Comparison of ENCODE assay signal across 1 cellular context in the genomic region with DNA sequence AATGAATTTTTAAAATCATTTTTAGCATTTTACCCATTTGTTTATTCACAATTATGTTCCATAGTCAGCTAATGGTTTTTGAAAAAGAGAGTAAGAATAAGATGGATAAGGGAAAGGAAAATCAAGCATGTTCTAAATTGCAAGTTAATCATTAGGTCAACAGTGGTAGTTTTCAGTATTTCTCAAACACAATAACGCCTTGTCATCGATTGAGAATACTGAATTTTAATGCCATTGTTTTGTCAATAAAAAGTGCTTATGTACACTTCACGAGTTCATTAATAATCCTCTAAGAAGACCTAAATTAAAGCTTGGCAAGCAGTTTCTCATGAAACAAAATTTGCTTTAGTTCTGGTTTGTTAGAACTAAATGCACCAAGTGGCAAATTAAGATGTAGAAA.
TF ChIP-seq lines count a peak whose summit lies in the region.

No MANE protein-coding gene starts in this region.

TF ChIP-seq in IMR-90, 13 proteins besides CTCF, POLR2A, EP300 and RAD21:
- no peak for TF ChIP-seq USF2 (IDR thresholded peaks at IDR 0.05; ENCODE audit: low read depth, low read length)
- peak; percentile 40; the same call in 1 of the 2 replicates for TF ChIP-seq MAFK (IDR thresholded peaks at IDR 0.05; ENCODE audit: low read depth, low read length)
TF ChIP-seq in IMR-90: peak in this region for 1.
